Comparison of ENCODE assay signal across 1 cellular context in the genomic region with DNA sequence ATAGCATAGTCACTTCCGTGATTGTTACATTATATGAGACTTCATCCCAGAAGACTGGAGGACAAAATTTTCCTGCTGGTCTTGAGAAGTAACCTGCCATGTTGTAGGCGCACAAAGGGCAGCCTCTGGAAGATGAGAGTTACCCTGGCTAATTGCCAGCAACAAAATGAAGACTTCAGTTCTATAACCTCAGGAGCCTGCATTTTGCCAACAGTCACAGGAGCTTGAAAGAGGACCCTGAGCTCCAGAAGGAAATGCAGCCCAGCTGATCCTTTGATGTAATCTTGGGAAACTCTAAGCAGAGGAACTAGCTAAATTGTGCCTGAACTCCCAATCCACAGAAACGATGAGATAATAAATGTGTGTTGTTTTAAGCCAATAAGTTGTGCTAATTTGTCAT.
TF ChIP-seq lines count a peak whose summit lies in the region.

No MANE protein-coding gene starts in this region.

TF ChIP-seq in H1, 55 proteins besides CTCF, POLR2A, EP300 and RAD21:
- TF ChIP-seq TCF12 (IDR thresholded peaks at IDR 0.05; ENCODE audit: low read depth, low read length) (no peak), CREB1 (IDR thresholded peaks at IDR 0.05) (no peak), BACH1 (IDR thresholded peaks at IDR 0.05; ENCODE audit: low read length) (no peak), RNF2 (IDR thresholded peaks at IDR 0.05; ENCODE audit: borderline replicate concordance, low read depth, low read length, missing control alignments, poor library complexity, severe bottlenecking) (no peak), FOSL1 (IDR thresholded peaks at IDR 0.05; ENCODE audit: insufficient read depth, low read depth, low read length) (no peak), CEBPB (IDR thresholded peaks at IDR 0.05; ENCODE audit: low read depth, low read length) (no peak), BRCA1 (IDR thresholded peaks at IDR 0.05; ENCODE audit: low read depth, low read length) (no peak), KDM5A (IDR thresholded peaks at IDR 0.05; ENCODE audit: low read length) (no peak), SP2 (IDR thresholded peaks at IDR 0.05; ENCODE audit: low read length) (no peak), GTF2F1 (IDR thresholded peaks at IDR 0.05; ENCODE audit: borderline replicate concordance, low read depth, low read length) (no peak), E2F6 (IDR thresholded peaks at IDR 0.05) (no peak)
